Comparison of ENCODE assay signal across 8 cellular contexts in the genomic region with DNA sequence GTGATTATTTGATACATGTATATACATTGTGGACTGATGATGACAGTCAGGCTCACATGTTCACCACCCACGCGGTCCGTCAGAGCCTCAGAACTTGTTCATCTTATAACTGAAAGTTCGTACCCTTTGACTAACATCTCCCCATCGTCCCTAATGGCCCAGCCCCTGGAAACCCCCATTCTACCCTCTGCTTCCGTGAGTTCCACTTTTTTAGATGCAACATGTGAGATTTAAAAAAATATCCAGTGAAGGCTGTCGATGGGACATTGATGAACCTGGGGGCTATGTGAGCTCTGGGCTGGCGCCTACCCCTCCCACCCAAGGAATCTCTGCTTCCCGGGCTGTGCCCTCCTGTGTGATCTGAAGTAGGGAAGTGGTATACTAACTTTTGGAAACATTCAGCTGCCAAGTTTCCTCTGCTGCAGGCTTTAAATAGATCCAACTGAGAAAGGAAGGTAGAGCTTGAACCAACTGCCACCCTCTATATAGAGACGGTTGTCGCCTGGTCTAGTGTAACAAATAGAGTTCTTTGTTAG.
DNase-seq lines count a peak whose midpoint lies in the region; ATAC-seq and TF ChIP-seq lines count a peak whose summit lies in the region.

No MANE protein-coding gene starts in this region.

- ATAC-seq in GM18861 (IDR thresholded peaks at IDR 0.05; ENCODE audit: unreplicated experiment), result peak; percentile 37
- ATAC-seq in HG02973 (IDR thresholded peaks at IDR 0.05; ENCODE audit: unreplicated experiment), result peak; percentile 56
- ATAC-seq in right lobe of liver, result no peak

- no peak for TF ChIP-seq POLR2A in thyroid gland (IDR thresholded peaks at IDR 0.05)
- no peak for TF ChIP-seq POLR2A in ovary (IDR thresholded peaks at IDR 0.05)
- no peak for TF ChIP-seq POLR2A in right lobe of liver (IDR thresholded peaks at IDR 0.05)

- 45 to 47% methylated on average over 11 of the region's 11 CpGs for WGBS in thyroid gland, 2 donors
- 55 to 60% (median 59%) methylated on average over 11 of the region's 11 CpGs for WGBS in ovary, 3 donors
- 57% methylated on average over 11 of the region's 11 CpGs for WGBS in right lobe of liver (ENCODE audit: insufficient coverage, low coverage, low lambda C conversion rate, missing lambda C conversion rate)

- TF ChIP-seq EP300 in ovary (IDR thresholded peaks at IDR 0.05), result no peak

- H3K27me3 ChIP-seq in left ventricle myocardium inferior (ENCODE audit: low read depth) (no peaks in the 10 kb centered on the region), thyroid gland (no peaks in the 10 kb centered on the region), ovary (no peaks in the 10 kb centered on the region), right lobe of liver (no peaks in the 10 kb centered on the region)

- DNase-seq in activated CD4-positive, alpha-beta T cell treated with anti-CD3 and anti-CD28 coated beads for 24 hours (ENCODE audit: low read depth in 2 of 2), result peak; percentile 78 to 87
- DNase-seq in left ventricle myocardium inferior (no peak), thyroid gland (peak; percentile 41 to 49), ovary (no peak), right lobe of liver (no peak), GM03348 (ENCODE audit: low spot score) (no peak)

- H3K9me3 ChIP-seq in left ventricle myocardium inferior (replicated peaks) (no peaks in the 10 kb centered on the region), thyroid gland (no peaks in the 10 kb centered on the region), ovary (no peaks in the 10 kb centered on the region), right lobe of liver (no peaks in the 10 kb centered on the region)

- H3K27ac ChIP-seq in left ventricle myocardium inferior (replicated peaks) (peak overlapping the region; percentile 80), thyroid gland (peak overlapping the region; percentile 24 to 66 (median 65)), ovary (no peak overlapping the region), right lobe of liver (no peak overlapping the region)

- H3K36me3 ChIP-seq in left ventricle myocardium inferior (no peaks in the 10 kb centered on the region), thyroid gland (no peaks in the 10 kb centered on the region), ovary (no peaks in the 10 kb centered on the region), right lobe of liver (no peaks in the 10 kb centered on the region)

- H3K4me1 ChIP-seq in left ventricle myocardium inferior (peaks cover 86% of the 10 kb centered on the region), thyroid gland (peaks cover 33 to 59% of the 10 kb centered on the region in 2 donors), ovary (ENCODE audit: insufficient read depth) (no peaks in the 10 kb centered on the region), right lobe of liver (peaks cover 0 to 15% (median 0%) of the 10 kb centered on the region in 4 donors)

- TF ChIP-seq CTCF in left ventricle myocardium inferior (IDR thresholded peaks at IDR 0.05; ENCODE audit: borderline replicate concordance) (no peak), thyroid gland (IDR thresholded peaks at IDR 0.05) (no peak), ovary (IDR thresholded peaks at IDR 0.05) (no peak), right lobe of liver (IDR thresholded peaks at IDR 0.05) (no peak)

- intact Hi-C loops in left ventricle myocardium inferior (cut with micrococcal nuclease) (no loop called here), thyroid gland (cut with DNase I) (loop anchor here (10.0 kb wide), 2 partner anchors 52 to 242 kb away; no protein-coding TSS in a partner anchor), ovary (cut with DNase I) (no loop called here), right lobe of liver (cut with DNase I) (no loop called here)

- H3K4me3 ChIP-seq in left ventricle myocardium inferior (no peak overlapping the region), thyroid gland (replicated peaks in 1 of 3) (no peak overlapping the region), ovary (no peak overlapping the region), right lobe of liver (no peak overlapping the region)

Comparison
In these comparisons a context has a peak if more than half of its experiments do, and no peak if none do; other contexts are left out.
1. ATAC-seq: peak in GM18861 (single experiment) and HG02973 (single experiment); none in right lobe of liver (0 of 4).
2. DNase-seq: peak in activated CD4-positive, alpha-beta T cell treated with anti-CD3 and anti-CD28 coated beads for 24 hours (2 of 2) and thyroid gland (2 of 2); none in left ventricle myocardium inferior (single experiment), ovary (0 of 5), right lobe of liver (0 of 3) and GM03348 (single experiment).
3. H3K27ac ChIP-seq: peak in left ventricle myocardium inferior (single experiment) and thyroid gland (3 of 3); none in ovary (0 of 2) and right lobe of liver (0 of 3).